ENCODE assay signal across 8 cellular contexts in genomic region chr3:183447206-183448001, GRCh38. TPM values are rescaled to one million over a fixed set of nuclear protein-coding genes. Genes with fewer than 3 reads are reported as not detected.
A peak's percentile ranks its signal among the peaks of the same experiment; 100 is the strongest.
DNase-seq lines count a peak whose midpoint lies in the region; ATAC-seq and TF ChIP-seq lines count a peak whose summit lies in the region.

No MANE protein-coding gene starts in this region.

- ATAC-seq in GM19035 (IDR thresholded peaks at IDR 0.05; ENCODE audit: unreplicated experiment) (peak; percentile 93), HG03521 (IDR thresholded peaks at IDR 0.05; ENCODE audit: unreplicated experiment) (peak; percentile 70)

- TF ChIP-seq CTCF in AG09309 (IDR thresholded peaks at IDR 0.05; ENCODE audit: control insufficient read depth, insufficient read depth, low read depth, low read length, missing control alignments) (peak; percentile 9), lower leg skin (IDR thresholded peaks at IDR 0.05) (no peak)

- no peak overlapping the region for H3K27ac ChIP-seq in duodenal mucosa (ENCODE audit: low read depth, low read length)

- H3K9me3 ChIP-seq in duodenal mucosa (ENCODE audit: control insufficient read depth in 1 of 2, low read length in 2 of 2) = peaks cover 6 to 19% of the 10 kb centered on the region in 2 donors

- no peaks in the 10 kb centered on the region for H3K36me3 ChIP-seq in duodenal mucosa (ENCODE audit: control insufficient read depth in 1 of 2, insufficient read depth in 2 of 2, low read length in 2 of 2)

- peaks cover 11% of the 10 kb centered on the region in 2 donors for H3K4me1 ChIP-seq in duodenal mucosa (ENCODE audit: control insufficient read depth in 1 of 2, insufficient read depth in 2 of 2, low read length in 2 of 2)

- peak overlapping the region; percentile 79 to 84 for H3K9ac ChIP-seq in duodenal mucosa (ENCODE audit: low read depth in 1 of 2, low read length in 2 of 2)

- H3K4me3 ChIP-seq in AG09309 (ENCODE audit: control insufficient read depth, low read depth, low read length) = peak overlapping the region; percentile 89
- H3K4me3 ChIP-seq in duodenal mucosa (ENCODE audit: low read depth in 1 of 2, low read length in 2 of 2) = peak overlapping the region; percentile 78 to 95
- H3K4me3 ChIP-seq in lower leg skin (ENCODE audit: low read depth, poor library complexity, severe bottlenecking) = peak overlapping the region; percentile 68

- DNase-seq in AG09309 (ENCODE audit: low read depth) (no peak), NCI-H748 treated with DMSO at 0.1 percent for 48 hours (lab: John Stamatoyannopoulos, UW) (peak; percentile 78), lower leg skin (ENCODE audit: low spot score in 2 of 2) (peak; percentile 69 to 92)
- peak; percentile 83 to 89 for DNase-seq in activated CD4-positive, alpha-beta T cell treated with anti-CD3 and anti-CD28 coated beads, Interleukin-2, amount 50 U/mL, for 48 hours
- peak; percentile 65 for DNase-seq in stimulated activated CD4-positive, alpha-beta T cell treated with anti-CD3 and anti-CD28 coated beads, Interleukin-4, amount 100 ng/mL, for 1 hour

- no peak for TF ChIP-seq POLR2A in lower leg skin (IDR thresholded peaks at IDR 0.05)

- H3K27me3 ChIP-seq in duodenal mucosa (ENCODE audit: control insufficient read depth in 1 of 2, insufficient read depth in 2 of 2, low read length in 2 of 2) = no peaks in the 10 kb centered on the region

- WGBS in lower leg skin, 2 donors = 2% methylated on average over 53 to 54 of the region's 54 CpGs

- intact Hi-C loops in lower leg skin (cut with DNase I; ENCODE audit: low total_unique reads) = no loop called here

RNA-seq across cellular contexts. Expression of gene MCF2L2, which starts 19.0 kb away (rescaled TPM):
- total RNA-seq in lower leg skin = 1 to 10 TPM in 2 of 4 donors, under 1 TPM in 1, not detected in 1; 0.88 to 1.3 (median 1.1) TPM
